ENCODE assay signal across 1 cellular context in genomic region chr4:128060620-128061565, GRCh38.
TF ChIP-seq lines count a peak whose summit lies in the region.

Gene LARP1B, plus strand, starts transcription at chr4:128061312. Its CDS starts 13,640 bp downstream, at chr4:128074952.

TF ChIP-seq in K562, 482 proteins besides CTCF, POLR2A, EP300 and RAD21 (continued from another document and continues in another):
- TF ChIP-seq THAP12 (CRISPR knock-in tag; IDR thresholded peaks at IDR 0.05) (peak; percentile 81), BHLHE40 (IDR thresholded peaks at IDR 0.05; ENCODE audit: low read length) (peak; percentile 35), RNF2 (IDR thresholded peaks at IDR 0.05) (peak; percentile 70), ETV5 (CRISPR knock-in tag; IDR thresholded peaks at IDR 0.05; ENCODE audit: low read depth) (no peak), NFE2 (IDR thresholded peaks at IDR 0.05; ENCODE audit: low read depth) (peak; percentile 50; the same call in 1 of the 2 replicates), TCFL5 (CRISPR knock-in tag; conservative IDR thresholded peaks at IDR 0.05) (no peak), KAT8 (IDR thresholded peaks at IDR 0.05; ENCODE audit: low read depth) (no peak), ZNF395 (CRISPR knock-in tag; IDR thresholded peaks at IDR 0.05) (peak; percentile 82; the same call in 1 of the 2 replicates), PHB (CRISPR knock-in tag; IDR thresholded peaks at IDR 0.05) (no peak), BCL6 (CRISPR knock-in tag; IDR thresholded peaks at IDR 0.05) (no peak), ZNF507 (tag; conservative IDR thresholded peaks at IDR 0.05) (no peak), TRIM25 (IDR thresholded peaks at IDR 0.05; ENCODE audit: borderline replicate concordance) (no peak), RREB1 (CRISPR knock-in tag; IDR thresholded peaks at IDR 0.05) (peak; percentile 39; the same call in 1 of the 2 replicates), ZNF324 (CRISPR knock-in tag; IDR thresholded peaks at IDR 0.05) (no peak), SMAD4 (CRISPR knock-in tag; conservative IDR thresholded peaks at IDR 0.05) (peak; percentile 84), TEAD1 (CRISPR knock-in tag; IDR thresholded peaks at IDR 0.05) (peak in 1 of 2 experiments; percentile 88; a peak in 2 of 4 replicates), PRDM10 (IDR thresholded peaks at IDR 0.05; ENCODE audit: partially characterized antibody) (peak; percentile 12), E2F6 (IDR thresholded peaks at IDR 0.05; ENCODE audit: borderline replicate concordance in 1 of 2, extremely low read depth in 1 of 2, insufficient read depth in 1 of 2, insufficient read length in 1 of 2, low read depth in 1 of 2, low read length in 1 of 2, poor library complexity in 1 of 2, severe bottlenecking in 1 of 2) (peak; percentile 87 to 94), SRSF3 (IDR thresholded peaks at IDR 0.05; ENCODE audit: insufficient read depth, low read length) (0 out of 2 replicates have a peak, but pooled peaks have one; percentile 51), SMC3 (conservative IDR thresholded peaks at IDR 0.05; ENCODE audit: insufficient read depth, low read depth, low read length) (no peak), BACH1 (tag; IDR thresholded peaks at IDR 0.05) (no peak), VEZF1 (CRISPR knock-in tag; IDR thresholded peaks at IDR 0.05) (peak; percentile 84), SOX6 (IDR thresholded peaks at IDR 0.05) (peak; percentile 60), SUPT5H (IDR thresholded peaks at IDR 0.05) (peak; percentile 72), ZNF175 (CRISPR knock-in tag; IDR thresholded peaks at IDR 0.05; ENCODE audit: low read depth) (0 out of 2 replicates have a peak, but pooled peaks have one; percentile 55), ZNF561 (CRISPR knock-in tag; conservative IDR thresholded peaks at IDR 0.05) (no peak), ATF2 (CRISPR knock-in tag; IDR thresholded peaks at IDR 0.05) (peak; percentile 9; the same call in 1 of the 2 replicates), CHD1 (IDR thresholded peaks at IDR 0.05; ENCODE audit: low read length) (peak; percentile 19), RBM22 (IDR thresholded peaks at IDR 0.05; ENCODE audit: low read depth, low read length, poor library complexity, severe bottlenecking) (peak; percentile 65), SAP30 (IDR thresholded peaks at IDR 0.05; ENCODE audit: borderline replicate concordance, insufficient read depth, low read depth, low read length, poor library complexity, severe bottlenecking) (peak; percentile 52), TFE3 (CRISPR knock-in tag; IDR thresholded peaks at IDR 0.05) (no peak), ZNF12 (CRISPR knock-in tag; IDR thresholded peaks at IDR 0.05) (peak; percentile 47; the same call in 1 of the 2 replicates)
